24 cellular contexts compared by ENCODE assay signal in genomic region chr16:19959736-19960135, GRCh38.
"Had no signal": no experiment of that assay in that cellular context is flagged by ENCODE, and none has a peak within 500 bp of the region (broad histone marks: within the 10 kb centered on the region; RNA-seq: fewer than 3 reads in every experiment).

No MANE protein-coding gene starts in this region.

- H3K27ac Mint-ChIP-seq: IgD-negative memory B cell had no signal

- H3K4me3 Mint-ChIP-seq: IgD-negative memory B cell had no signal

- H3K4me1 ChIP-seq: SJSA1 had no signal

- ATAC-seq: K562 had no signal

- DNase-seq: Kasumi-1, MM.1S, NCI-H1105, NCI-H1417, NCI-H1436 treated with DMSO at 0.1 percent for 48 hours, NCI-H187, NCI-H2029, NCI-H2081 treated with DMSO at 0.1 percent for 48 hours, NCI-H2171, NCI-H226, NCI-H446, NCI-H510A, NCI-H524 treated with DMSO at 0.1 percent for 48 hours, NCI-H69, NCI-H774, Right ventricle myocardium superior, RPMI8226, SIG-M5 had no signal

- H3K4me1 Mint-ChIP-seq: IgD-negative memory B cell had no signal

- FAIRE-seq: K562, RCC 7860 had no signal

- H3K4me3 ChIP-seq: K562, SJSA1, SK-N-MC had no signal

- H3K9ac ChIP-seq: KMS-11 had no signal

- H3K9me3 ChIP-seq: SJSA1 had no signal

- H3K36me3 ChIP-seq: SJSA1 had no signal

- H3K4me2 ChIP-seq: KMS-11 had no signal

- H3K27ac ChIP-seq: KMS-11, SJSA1, SK-N-MC had no signal
